Comparison of ENCODE assay signal across 8 cellular contexts in the genomic region with DNA sequence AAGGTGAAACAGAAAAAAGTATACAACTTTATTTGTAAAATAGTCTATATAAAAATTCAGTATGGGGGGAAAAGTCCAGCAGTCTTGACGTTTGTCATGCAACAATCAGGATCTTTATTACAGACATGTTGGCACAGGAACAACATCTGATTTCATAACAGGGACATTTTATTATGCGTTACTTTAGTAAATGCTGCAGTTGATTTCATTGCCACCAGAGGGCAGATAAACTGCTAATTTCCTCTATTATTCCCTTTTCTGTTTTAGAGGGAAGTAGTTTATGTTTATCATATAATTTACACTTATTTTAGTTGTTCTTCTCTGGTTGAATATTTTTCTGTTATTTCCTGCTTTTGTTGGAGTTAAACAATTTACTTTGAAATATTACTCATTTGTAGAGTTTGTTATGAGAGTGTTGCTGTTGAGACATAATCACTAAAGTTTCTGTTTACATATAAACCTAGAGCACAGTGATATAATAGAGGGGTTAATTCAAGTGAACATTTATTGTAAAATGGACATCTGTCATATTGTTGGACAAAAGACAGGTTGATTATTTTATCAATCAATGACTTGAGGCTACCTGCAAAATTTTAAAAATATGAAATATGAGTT. TPM values are rescaled to one million over a fixed set of nuclear protein-coding genes. Genes with fewer than 3 reads are reported as not detected.
DNase-seq lines count a peak whose midpoint lies in the region; ATAC-seq and TF ChIP-seq lines count a peak whose summit lies in the region.

No MANE protein-coding gene starts in this region.

- CTCF ChIA-PET in BJ (lab: Yijun Ruan, JAX) = interaction anchor here (0.6 to 1.0 kb wide), 8 partner anchors 8 to 44 kb away, joined by 3 to 4 read pairs (median 3); no protein-coding TSS in a partner anchor

- H3K4me1 Mint-ChIP-seq in natural killer cell = peaks cover 27 to 48% of the 10 kb centered on the region in 2 donors
- H3K4me1 Mint-ChIP-seq in activated T-helper 1 cell treated with anti-CD3 and anti-CD28 coated beads, Interleukin-12 subunit alpha, Interleukin-12 subunit beta, Interleukin-2, Interleukin-4 antibody, amounts not matched to agents 30 ng/mL and 10 ng/mL and 1 ng/mL, durations not matched to agents 14 hours and 24 hours and 36 hours (ENCODE audit: low read depth) = no peaks in the 10 kb centered on the region

- H3K27ac Mint-ChIP-seq in natural killer cell = no peak overlapping the region
- H3K27ac Mint-ChIP-seq in activated T-helper 1 cell treated with anti-CD3 and anti-CD28 coated beads, Interleukin-12 subunit alpha, Interleukin-12 subunit beta, Interleukin-2, Interleukin-4 antibody, amounts not matched to agents 30 ng/mL and 10 ng/mL and 1 ng/mL, durations not matched to agents 14 hours and 24 hours and 36 hours = no peak overlapping the region

- H3K4me3 ChIP-seq in BJ (ENCODE audit: low read depth, low read length) = no peak overlapping the region

- no peaks in the 10 kb centered on the region for H3K9me3 Mint-ChIP-seq in natural killer cell
- H3K9me3 Mint-ChIP-seq in activated T-helper 1 cell treated with anti-CD3 and anti-CD28 coated beads, Interleukin-12 subunit alpha, Interleukin-12 subunit beta, Interleukin-2, Interleukin-4 antibody, amounts not matched to agents 30 ng/mL and 10 ng/mL and 1 ng/mL, durations not matched to agents 14 hours and 24 hours and 36 hours = no peaks in the 10 kb centered on the region

- intact Hi-C loops in natural killer cell (cut with micrococcal nuclease) = loop anchor here (1.0 to 10.0 kb wide), 3 partner anchors 795 to 1038 kb away; no protein-coding TSS in a partner anchor
- intact Hi-C loops in activated T-helper 1 cell treated with anti-CD3 and anti-CD28 coated beads, Interleukin-12 subunit alpha, Interleukin-12 subunit beta, Interleukin-2, Interleukin-4 antibody, amounts not matched to agents 30 ng/mL and 10 ng/mL and 1 ng/mL, durations not matched to agents 14 hours and 24 hours and 36 hours (cut with micrococcal nuclease) = loop anchor here (10.0 kb wide), 1 partner anchor 1675 kb away; no protein-coding TSS in a partner anchor

- H3K27me3 Mint-ChIP-seq in natural killer cell (ENCODE audit: low read depth in 2 of 2) = peaks cover 3 to 4% of the 10 kb centered on the region in 2 donors
- H3K27me3 Mint-ChIP-seq in activated T-helper 1 cell treated with anti-CD3 and anti-CD28 coated beads, Interleukin-12 subunit alpha, Interleukin-12 subunit beta, Interleukin-2, Interleukin-4 antibody, amounts not matched to agents 30 ng/mL and 10 ng/mL and 1 ng/mL, durations not matched to agents 14 hours and 24 hours and 36 hours (ENCODE audit: insufficient read depth) = peaks cover 31% of the 10 kb centered on the region

- ATAC-seq in GM18868 (IDR thresholded peaks at IDR 0.05; ENCODE audit: unreplicated experiment) (peak; percentile 45), natural killer cell (no peak), HG02763 (IDR thresholded peaks at IDR 0.05; ENCODE audit: unreplicated experiment) (no peak)

- no peaks in the 10 kb centered on the region for H3K36me3 ChIP-seq in BJ (ENCODE audit: control insufficient read depth, insufficient read depth, low read length)

- POLR2A ChIA-PET in BJ (lab: Charles Lee) = no interaction called here

- H3K36me3 Mint-ChIP-seq in natural killer cell = no peaks in the 10 kb centered on the region
- no peaks in the 10 kb centered on the region for H3K36me3 Mint-ChIP-seq in activated T-helper 1 cell treated with anti-CD3 and anti-CD28 coated beads, Interleukin-12 subunit alpha, Interleukin-12 subunit beta, Interleukin-2, Interleukin-4 antibody, amounts not matched to agents 30 ng/mL and 10 ng/mL and 1 ng/mL, durations not matched to agents 14 hours and 24 hours and 36 hours (ENCODE audit: low read depth)

- TF ChIP-seq CTCF in BJ (IDR thresholded peaks at IDR 0.05; ENCODE audit: insufficient read depth, low read depth, low read length) (peak; percentile 71), natural killer cell (IDR thresholded peaks at IDR 0.05) (peak; percentile 88)

- no peak overlapping the region for H3K4me3 Mint-ChIP-seq in natural killer cell
- H3K4me3 Mint-ChIP-seq in activated T-helper 1 cell treated with anti-CD3 and anti-CD28 coated beads, Interleukin-12 subunit alpha, Interleukin-12 subunit beta, Interleukin-2, Interleukin-4 antibody, amounts not matched to agents 30 ng/mL and 10 ng/mL and 1 ng/mL, durations not matched to agents 14 hours and 24 hours and 36 hours = no peak overlapping the region

- peaks cover 15% of the 10 kb centered on the region for H3K27me3 ChIP-seq in BJ (ENCODE audit: control insufficient read depth, insufficient read depth, low read length)

- DNase-seq in BJ (ENCODE audit: low read depth) (no peak), NCI-H748 treated with DMSO at 0.1 percent for 48 hours (lab: John Stamatoyannopoulos, UW) (peak; percentile 15), dermis microvascular lymphatic vessel endothelial cell (ENCODE audit: low read depth in 2 of 2) (peak; percentile 46 to 65), natural killer cell (no peak), mesenteric fat pad (ENCODE audit: low spot score) (no peak)
- no peak for DNase-seq in activated T-helper 1 cell treated with anti-CD3 and anti-CD28 coated beads, Interleukin-12 subunit alpha, Interleukin-12 subunit beta, Interleukin-2, Interleukin-4 antibody, amounts not matched to agents 30 ng/mL and 10 ng/mL and 1 ng/mL, durations not matched to agents 14 hours and 24 hours and 36 hours (ENCODE audit: low spot score)

RNA-seq across cellular contexts. Expression of a gene that starts 3.3 kb away (rescaled TPM):
- polyA plus RNA-seq in BJ (2011; rRNA removed) = 0.47 and 0.88 TPM in 2 replicates
- polyA minus RNA-seq in BJ (2011; rRNA and poly(A)+ RNA removed) = 0.21 and 0.62 TPM in 2 replicates
- 1.9 and 17.1 TPM in 2 replicates for total RNA-seq in dermis microvascular lymphatic vessel endothelial cell
- 10 to 100 TPM; 16.9 to 22.9 (median 21.6) TPM for total RNA-seq in natural killer cell
- total RNA-seq in activated T-helper 1 cell treated with anti-CD3 and anti-CD28 coated beads, Interleukin-12 subunit alpha, Interleukin-12 subunit beta, Interleukin-2, Interleukin-4 antibody, amounts not matched to agents 30 ng/mL and 10 ng/mL and 1 ng/mL, durations not matched to agents 14 hours and 24 hours and 36 hours = not detected in 2 replicates
- 58.7 TPM for total RNA-seq in mesenteric fat pad

Comparison
In these comparisons a context has a peak if more than half of its experiments do, and no peak if none do; other contexts are left out.
1. DNase-seq: peak in NCI-H748 treated with DMSO at 0.1 percent for 48 hours (single experiment) and dermis microvascular lymphatic vessel endothelial cell (2 of 2); none in BJ (single experiment), natural killer cell (single experiment), activated T-helper 1 cell treated with anti-CD3 and anti-CD28 coated beads, Interleukin-12 subunit alpha, Interleukin-12 subunit beta, Interleukin-2, Interleukin-4 antibody, amounts not matched to agents 30 ng/mL and 10 ng/mL and 1 ng/mL, durations not matched to agents 14 hours and 24 hours and 36 hours (single experiment) and mesenteric fat pad (single experiment).